8 cellular contexts compared by ENCODE assay signal in the genomic region with DNA sequence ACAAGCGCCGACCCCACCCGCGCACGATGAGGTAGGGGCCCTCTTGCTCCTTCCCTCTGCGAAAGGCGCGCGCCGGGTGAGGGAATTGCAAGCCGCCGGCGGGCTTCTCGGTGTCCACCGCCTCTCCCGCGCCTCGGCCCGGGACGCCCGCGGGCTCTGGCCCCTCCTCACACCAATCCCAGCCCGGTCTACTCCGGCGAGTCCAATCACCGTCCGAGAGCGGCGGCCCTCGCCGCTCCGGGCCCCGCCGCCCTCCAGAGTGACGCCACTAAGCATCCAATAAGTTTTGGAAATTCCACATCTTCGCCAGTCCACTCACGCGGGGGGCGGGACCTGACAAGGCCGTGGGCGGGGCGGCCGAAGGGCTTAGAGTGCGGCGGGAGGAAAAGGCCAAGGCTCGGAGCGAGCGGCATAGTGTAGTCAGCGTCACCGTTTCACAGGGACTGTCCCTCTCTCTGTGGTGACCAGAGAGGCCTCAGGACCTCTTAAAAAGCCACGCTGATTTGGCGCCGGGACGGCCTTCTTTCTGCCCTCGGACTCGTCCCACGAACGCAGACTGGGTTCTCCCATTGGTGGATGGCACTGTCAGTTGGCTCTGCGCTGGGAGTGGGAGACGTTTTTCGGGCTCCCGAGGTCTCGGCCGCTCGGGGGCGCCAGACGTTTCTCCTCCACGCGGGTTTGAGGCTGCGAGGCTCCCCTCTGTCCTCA. TPM values are rescaled to one million over a fixed set of nuclear protein-coding genes. Genes with fewer than 3 reads are reported as not detected.
DNase-seq lines count a peak whose midpoint lies in the region; ATAC-seq and TF ChIP-seq lines count a peak whose summit lies in the region.

TRIM45 (minus strand) TSS at position 161 of the 708 bp plus-strand sequence. CDS start 548 bp downstream, outside the sequence.

- H3K36me3 ChIP-seq in endodermal cell (ENCODE audit: control insufficient read depth, insufficient read depth, low read length), result no peaks in the 10 kb centered on the region

- H3K36me3 Mint-ChIP-seq in endodermal cell (ENCODE audit: low read depth), result peaks cover 15% of the 10 kb centered on the region

- ATAC-seq in GM19468 (IDR thresholded peaks at IDR 0.05; ENCODE audit: extremely low read depth, unreplicated experiment), result peak; percentile 80

- H3K9me3 ChIP-seq in endodermal cell (ENCODE audit: control insufficient read depth, low read length), result no peaks in the 10 kb centered on the region

- WGBS in endodermal cell (ENCODE audit: insufficient coverage in 1 of 2, insufficient read length in 1 of 2), 2 experiments, result 0 to 3% methylated on average over 34 to 70 of the region's 70 CpGs

- no peaks in the 10 kb centered on the region for H3K9me3 Mint-ChIP-seq in endodermal cell

- peaks cover 10% of the 10 kb centered on the region for H3K27me3 ChIP-seq in endodermal cell (ENCODE audit: control insufficient read depth, insufficient read depth, low read length, poor library complexity, severe bottlenecking)

- H3K27me3 Mint-ChIP-seq in endodermal cell (ENCODE audit: insufficient read depth), result no peaks in the 10 kb centered on the region

- peak within 1 kb of the TSS; percentile 66 for H3K9ac ChIP-seq in endodermal cell (ENCODE audit: extremely low read depth, low read length, poor library complexity, severe bottlenecking)

- H3K27ac ChIP-seq in endodermal cell (ENCODE audit: low read depth, low read length), result peak within 1 kb of the TSS; percentile 97

- peaks cover 11% of the 10 kb centered on the region for H3K4me1 ChIP-seq in endodermal cell (ENCODE audit: control insufficient read depth, insufficient read depth, low read length)

- H3K4me3 Mint-ChIP-seq in endodermal cell, result peak within 1 kb of the TSS; percentile 77

- DNase-seq in COLO829 (ENCODE audit: low spot score), result peak; percentile 68
- peak; percentile 97 for DNase-seq in HS-27A (ENCODE audit: low read depth)
- peak; percentile 93 for DNase-seq in NOMO-1 treated with DMSO at 0.1 percent for 48 hours (lab: John Stamatoyannopoulos, UW; ENCODE audit: unreplicated experiment)
- peak; percentile 55 for DNase-seq in activated CD8-positive, alpha-beta memory T cell treated with anti-CD3 and anti-CD28 coated beads, Interleukin-2, amount 50 U/mL, for 1 hour (ENCODE audit: extremely low read depth)
- DNase-seq in endodermal cell, result peak; percentile 98
- peak; percentile 98 for DNase-seq in mesenteric fat pad (ENCODE audit: low spot score)
- peak; percentile 63 for DNase-seq in stimulated activated CD8-positive, alpha-beta memory T cell treated with anti-CD3 and anti-CD28 coated beads, Interleukin-15, amount 100 ng/mL, for 1 hour (ENCODE audit: low read depth)

- TF ChIP-seq CTCF in endodermal cell (conservative IDR thresholded peaks at IDR 0.05), result peak; percentile 74

- peaks cover 15% of the 10 kb centered on the region for H3K4me1 Mint-ChIP-seq in endodermal cell

- peak within 1 kb of the TSS; percentile 93 for H3K27ac Mint-ChIP-seq in endodermal cell

- peak within 1 kb of the TSS; percentile 85 for H3K4me3 ChIP-seq in endodermal cell (ENCODE audit: low read length)

RNA-seq across cellular contexts. Expression of gene TRIM45, which starts in this region (rescaled TPM):
- 10 to 100 TPM; 13.4 to 16.5 TPM for total RNA-seq in endodermal cell
- 34.2 TPM for polyA plus RNA-seq in endodermal cell (2013, experiment 1 of 2)
- 23.2 TPM for polyA plus RNA-seq in endodermal cell (2013, experiment 2 of 2)
- total RNA-seq in mesenteric fat pad, result 0.64 TPM

Comparison
In these comparisons a context has a peak if more than half of its experiments do, and no peak if none do; other contexts are left out.
1. Peak in every context shown above with its lines: DNase-seq, ATAC-seq, H3K4me3 ChIP-seq and H3K27ac ChIP-seq.
2. Peak in DNase-seq in mesenteric fat pad; RNA of the gene not detected or under 1 TPM.